Comparison of ENCODE assay signal across 1 cellular context in the genomic region with DNA sequence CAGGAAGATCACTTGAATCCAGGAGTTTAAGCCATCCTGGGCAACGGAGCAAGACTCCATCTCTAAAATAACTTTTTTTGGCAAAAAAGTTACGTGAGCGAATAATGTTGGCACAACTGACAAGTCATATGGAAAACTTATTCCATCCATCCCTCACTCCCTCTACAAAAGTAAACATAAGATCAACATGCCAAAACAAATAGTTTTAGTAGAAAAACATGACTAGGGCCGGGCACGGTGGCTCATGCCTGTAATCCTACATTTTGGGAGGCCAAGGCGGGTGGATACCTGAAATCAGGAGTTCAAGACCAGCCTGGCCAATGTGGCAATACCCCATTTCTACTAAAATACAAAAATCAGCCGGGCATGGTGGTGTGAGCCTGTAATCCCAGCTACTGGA.
TF ChIP-seq lines count a peak whose summit lies in the region.

No MANE protein-coding gene starts in this region.

TF ChIP-seq in GM23338, 12 proteins besides CTCF, POLR2A, EP300 and RAD21 (continued from another document):
- TF ChIP-seq, protein P1, sequence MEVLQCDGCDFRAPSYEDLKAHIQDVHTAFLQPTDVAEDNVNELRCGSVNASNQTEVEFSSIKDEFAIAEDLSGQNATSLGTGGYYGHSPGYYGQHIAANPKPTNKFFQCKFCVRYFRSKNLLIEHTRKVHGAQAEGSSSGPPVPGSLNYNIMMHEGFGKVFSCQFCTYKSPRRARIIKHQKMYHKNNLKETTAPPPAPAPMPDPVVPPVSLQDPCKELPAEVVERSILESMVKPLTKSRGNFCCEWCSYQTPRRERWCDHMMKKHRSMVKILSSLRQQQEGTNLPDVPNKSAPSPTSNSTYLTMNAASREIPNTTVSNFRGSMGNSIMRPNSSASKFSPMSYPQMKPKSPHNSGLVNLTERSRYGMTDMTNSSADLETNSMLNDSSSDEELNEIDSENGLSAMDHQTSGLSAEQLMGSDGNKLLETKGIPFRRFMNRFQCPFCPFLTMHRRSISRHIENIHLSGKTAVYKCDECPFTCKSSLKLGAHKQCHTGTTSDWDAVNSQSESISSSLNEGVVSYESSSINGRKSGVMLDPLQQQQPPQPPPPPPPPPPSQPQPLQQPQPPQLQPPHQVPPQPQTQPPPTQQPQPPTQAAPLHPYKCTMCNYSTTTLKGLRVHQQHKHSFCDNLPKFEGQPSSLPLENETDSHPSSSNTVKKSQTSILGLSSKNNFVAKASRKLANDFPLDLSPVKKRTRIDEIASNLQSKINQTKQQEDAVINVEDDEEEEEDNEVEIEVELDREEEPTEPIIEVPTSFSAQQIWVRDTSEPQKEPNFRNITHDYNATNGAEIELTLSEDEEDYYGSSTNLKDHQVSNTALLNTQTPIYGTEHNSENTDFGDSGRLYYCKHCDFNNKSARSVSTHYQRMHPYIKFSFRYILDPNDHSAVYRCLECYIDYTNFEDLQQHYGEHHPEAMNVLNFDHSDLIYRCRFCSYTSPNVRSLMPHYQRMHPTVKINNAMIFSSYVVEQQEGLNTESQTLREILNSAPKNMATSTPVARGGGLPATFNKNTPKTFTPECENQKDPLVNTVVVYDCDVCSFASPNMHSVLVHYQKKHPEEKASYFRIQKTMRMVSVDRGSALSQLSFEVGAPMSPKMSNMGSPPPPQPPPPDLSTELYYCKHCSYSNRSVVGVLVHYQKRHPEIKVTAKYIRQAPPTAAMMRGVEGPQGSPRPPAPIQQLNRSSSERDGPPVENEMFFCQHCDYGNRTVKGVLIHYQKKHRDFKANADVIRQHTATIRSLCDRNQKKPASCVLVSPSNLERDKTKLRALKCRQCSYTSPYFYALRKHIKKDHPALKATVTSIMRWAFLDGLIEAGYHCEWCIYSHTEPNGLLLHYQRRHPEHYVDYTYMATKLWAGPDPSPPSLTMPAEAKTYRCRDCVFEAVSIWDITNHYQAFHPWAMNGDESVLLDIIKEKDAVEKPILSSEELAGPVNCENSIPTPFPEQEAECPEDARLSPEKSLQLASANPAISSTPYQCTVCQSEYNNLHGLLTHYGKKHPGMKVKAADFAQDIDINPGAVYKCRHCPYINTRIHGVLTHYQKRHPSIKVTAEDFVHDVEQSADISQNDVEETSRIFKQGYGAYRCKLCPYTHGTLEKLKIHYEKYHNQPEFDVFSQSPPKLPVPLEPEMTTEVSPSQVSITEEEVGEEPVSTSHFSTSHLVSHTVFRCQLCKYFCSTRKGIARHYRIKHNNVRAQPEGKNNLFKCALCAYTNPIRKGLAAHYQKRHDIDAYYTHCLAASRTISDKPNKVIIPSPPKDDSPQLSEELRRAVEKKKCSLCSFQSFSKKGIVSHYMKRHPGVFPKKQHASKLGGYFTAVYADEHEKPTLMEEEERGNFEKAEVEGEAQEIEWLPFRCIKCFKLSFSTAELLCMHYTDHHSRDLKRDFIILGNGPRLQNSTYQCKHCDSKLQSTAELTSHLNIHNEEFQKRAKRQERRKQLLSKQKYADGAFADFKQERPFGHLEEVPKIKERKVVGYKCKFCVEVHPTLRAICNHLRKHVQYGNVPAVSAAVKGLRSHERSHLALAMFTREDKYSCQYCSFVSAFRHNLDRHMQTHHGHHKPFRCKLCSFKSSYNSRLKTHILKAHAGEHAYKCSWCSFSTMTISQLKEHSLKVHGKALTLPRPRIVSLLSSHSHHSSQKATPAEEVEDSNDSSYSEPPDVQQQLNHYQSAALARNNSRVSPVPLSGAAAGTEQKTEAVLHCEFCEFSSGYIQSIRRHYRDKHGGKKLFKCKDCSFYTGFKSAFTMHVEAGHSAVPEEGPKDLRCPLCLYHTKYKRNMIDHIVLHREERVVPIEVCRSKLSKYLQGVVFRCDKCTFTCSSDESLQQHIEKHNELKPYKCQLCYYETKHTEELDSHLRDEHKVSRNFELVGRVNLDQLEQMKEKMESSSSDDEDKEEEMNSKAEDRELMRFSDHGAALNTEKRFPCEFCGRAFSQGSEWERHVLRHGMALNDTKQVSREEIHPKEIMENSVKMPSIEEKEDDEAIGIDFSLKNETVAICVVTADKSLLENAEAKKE (CRISPR knock-in tag; IDR thresholded peaks at IDR 0.05) = no peak
TF ChIP-seq in GM23338: peak in this region for 0.
